In genomic region chr22:43534916-43535315, GRCh38 we compare ENCODE assay signal across 26 cellular contexts.
"Had no signal": no experiment of that assay in that cellular context is flagged by ENCODE, and none has a peak within 500 bp of the region (broad histone marks: within the 10 kb centered on the region; RNA-seq: fewer than 3 reads in every experiment).

No MANE protein-coding gene starts in this region.

- H3K4me1 ChIP-seq: Peyer's patch, SJCRH30 had no signal

- H3K27ac ChIP-seq: Peyer's patch, SJCRH30, SK-N-MC had no signal

- ATAC-seq: activated CD8-positive, alpha-beta T cell treated with anti-CD3 and anti-CD28 coated beads for 36 hours; activated naive CD8-positive, alpha-beta T cell treated with anti-CD3 and anti-CD28 coated beads, Interleukin-2, amount 50 U/mL, for 24 hours; activated T-cell treated with anti-CD3 and anti-CD28 coated beads, Interleukin-2, amount 50 U/mL, for 4 hours; PC-3 had no signal

- H3K4me3 ChIP-seq: MG63, Peyer's patch, SJCRH30, SK-N-MC had no signal

- H3K9me3 ChIP-seq: MG63, Peyer's patch, SJCRH30 had no signal

- H3K27me3 ChIP-seq: MG63, Peyer's patch had no signal

- H3K36me3 ChIP-seq: MG63, Peyer's patch, SJCRH30 had no signal

- DNase-seq: activated CD4-positive, alpha-beta T cell treated with anti-CD3 and anti-CD28 coated beads, Interleukin-2, amount 10 ng/mL, durations not matched to agents 24 days and 14 days; activated CD4-positive, alpha-beta T cell treated with anti-CD3 and anti-CD28 coated beads, Interleukin-2, amount 50 U/mL, for 4 hours; activated CD8-positive, alpha-beta T cell treated with anti-CD3 and anti-CD28 coated beads for 36 hours; activated naive CD4-positive, alpha-beta T cell treated with anti-CD3 and anti-CD28 coated beads, Interleukin-2, amount 10 ng/mL, durations not matched to agents 7 days and 5 days; activated naive CD8-positive, alpha-beta T cell treated with anti-CD3 and anti-CD28 coated beads, Interleukin-2, amount 50 U/mL, for 24 hours; activated T-cell treated with anti-CD3 and anti-CD28 coated beads for 4 hours; activated T-cell treated with anti-CD3 and anti-CD28 coated beads, Interleukin-2, amount 50 U/mL, for 4 hours; Kasumi-1; KG1; MG63; NCI-H1048; NCI-H1105 treated with DMSO at 0.1 percent for 48 hours; NCI-H1436; NCI-H1694; NCI-H1930; NCI-H2081 treated with DMSO at 0.1 percent for 48 hours; NCI-H345; NCI-H524 treated with DMSO at 0.1 percent for 48 hours; NK-92 treated with Interleukin-12 subunit alpha and Interleukin-12 subunit beta, amount 100 ng/mL, for 24 hours; PC-3; Right ventricle myocardium superior; RPMI8226; SJCRH30 had no signal

- FAIRE-seq: TTC549 had no signal
